8 cellular contexts compared by ENCODE assay signal in genomic region chr7:127514499-127514898, GRCh38.
DNase-seq lines count a peak whose midpoint lies in the region; ATAC-seq, FAIRE-seq and TF ChIP-seq lines count a peak whose summit lies in the region.

No MANE protein-coding gene starts in this region.

- H3K79me2 ChIP-seq in DND-41 (ENCODE audit: insufficient read depth, low read length): no peaks in the 10 kb centered on the region
- H3K79me2 ChIP-seq in OCI-LY3 (ENCODE audit: low read length): no peaks in the 10 kb centered on the region

- ATAC-seq in DND-41 (ENCODE audit: insufficient read depth, low read depth): peak; percentile 77; the same call in 2 of the 3 replicates
- peak; percentile 62 for ATAC-seq in esophagus mucosa
- ATAC-seq in HG02852 (IDR thresholded peaks at IDR 0.05; ENCODE audit: unreplicated experiment): no peak

- H3K36me3 ChIP-seq in DND-41 (ENCODE audit: insufficient read depth, low read length) (no peaks in the 10 kb centered on the region), OCI-LY3 (replicated peaks; ENCODE audit: low read depth, low read length) (no peaks in the 10 kb centered on the region)

- peaks cover 28% of the 10 kb centered on the region for H3K27me3 Mint-ChIP-seq in progenitor cell of endocrine pancreas

- H3K4me2 ChIP-seq in DND-41 (ENCODE audit: insufficient read depth, low read length): no peak overlapping the region
- H3K4me2 ChIP-seq in OCI-LY3 (ENCODE audit: low read length): no peak overlapping the region

- H2AFZ ChIP-seq in DND-41 (ENCODE audit: low read depth, low read length) (no peak overlapping the region), OCI-LY3 (ENCODE audit: low read depth, low read length) (no peak overlapping the region)

- H3K27ac ChIP-seq in DND-41 (ENCODE audit: low read length) (no peak overlapping the region), OCI-LY3 (ENCODE audit: low read length) (no peak overlapping the region)

- no peaks in the 10 kb centered on the region for H3K36me3 Mint-ChIP-seq in progenitor cell of endocrine pancreas (ENCODE audit: insufficient read depth)

- TF ChIP-seq CTCF in DND-41 (IDR thresholded peaks at IDR 0.05; ENCODE audit: borderline replicate concordance, extremely low read depth, low read length, poor library complexity, severe bottlenecking): peak; percentile 66
- TF ChIP-seq CTCF in OCI-LY3 (IDR thresholded peaks at IDR 0.05; ENCODE audit: low read depth, low read length): peak; percentile 48
- peak; percentile 52 for TF ChIP-seq CTCF in progenitor cell of endocrine pancreas (IDR thresholded peaks at IDR 0.05; ENCODE audit: unreplicated experiment)

- H3K4me1 ChIP-seq in DND-41 (ENCODE audit: insufficient read depth, low read length) (no peaks in the 10 kb centered on the region), OCI-LY3 (ENCODE audit: low read length) (no peaks in the 10 kb centered on the region)

- H3K9me3 Mint-ChIP-seq in progenitor cell of endocrine pancreas (ENCODE audit: low read depth): no peaks in the 10 kb centered on the region

- H3K9ac ChIP-seq in DND-41 (ENCODE audit: low read depth, low read length) (no peak overlapping the region), OCI-LY3 (ENCODE audit: low read length) (no peak overlapping the region)

- DNase-seq in DND-41 (no peak), HTR-8/SVneo (ENCODE audit: insufficient read length, low spot score) (peak; percentile 30), progenitor cell of endocrine pancreas (ENCODE audit: low spot score, unreplicated experiment) (no peak), 8988T (no peak), NCI-H2029 treated with DMSO at 0.1 percent for 48 hours (lab: John Stamatoyannopoulos, UW) (no peak)

- no peaks in the 10 kb centered on the region for H3K4me1 Mint-ChIP-seq in progenitor cell of endocrine pancreas (ENCODE audit: low read depth)

- H3K27me3 ChIP-seq in DND-41 (ENCODE audit: insufficient read depth, low read length, poor library complexity): peaks cover 4% of the 10 kb centered on the region
- peaks cover 27% of the 10 kb centered on the region for H3K27me3 ChIP-seq in OCI-LY3 (ENCODE audit: low read depth, low read length)

- no peaks in the 10 kb centered on the region for H4K20me1 ChIP-seq in DND-41 (ENCODE audit: insufficient read depth, low read length)
- H4K20me1 ChIP-seq in OCI-LY3 (ENCODE audit: insufficient read depth, low read length): no peaks in the 10 kb centered on the region

- FAIRE-seq in HTR-8/SVneo (lab: Jason Lieb, UNC): no peak

- H3K4me3 Mint-ChIP-seq in progenitor cell of endocrine pancreas (ENCODE audit: low read depth): no peak overlapping the region

- no peaks in the 10 kb centered on the region for H3K9me3 ChIP-seq in DND-41 (ENCODE audit: insufficient read depth, low read length, severe bottlenecking)
- H3K9me3 ChIP-seq in OCI-LY3 (ENCODE audit: insufficient read depth, low read length): no peaks in the 10 kb centered on the region

- H3K27ac Mint-ChIP-seq in progenitor cell of endocrine pancreas: no peak overlapping the region

- H3K4me3 ChIP-seq in DND-41 (ENCODE audit: low read depth in 1 of 2, low read length in 2 of 2): no peak overlapping the region
- H3K4me3 ChIP-seq in OCI-LY3 (ENCODE audit: low read length): no peak overlapping the region
